In the genomic region with DNA sequence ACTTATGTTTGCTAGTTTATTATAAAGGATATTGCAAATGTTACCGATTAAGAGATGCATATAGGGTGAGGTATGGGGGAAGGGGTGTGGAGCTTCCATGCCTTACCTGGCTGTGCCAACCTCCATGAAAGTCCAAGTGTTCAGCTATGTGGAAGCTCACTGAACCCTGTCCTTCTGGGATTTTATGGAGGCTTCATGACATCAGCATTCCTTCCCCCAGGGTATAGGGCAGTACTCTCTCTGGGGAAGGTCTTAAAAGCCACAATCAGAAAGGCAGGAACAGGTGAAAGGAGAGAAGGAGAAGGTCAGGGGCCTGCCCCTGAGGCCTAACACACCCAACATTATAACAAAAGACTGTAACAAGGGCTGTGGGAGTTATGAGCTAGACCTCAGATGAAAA, we compare ENCODE assay signal across 20 cellular contexts.
DNase-seq lines count a peak whose midpoint lies in the region; FAIRE-seq and TF ChIP-seq lines count a peak whose summit lies in the region.
"Had no signal": no experiment of that assay in that cellular context is flagged by ENCODE, and none has a peak within 500 bp of the region (broad histone marks: within the 10 kb centered on the region; RNA-seq: fewer than 3 reads in every experiment).

No MANE protein-coding gene starts in this region.

- TF ChIP-seq POLR2A in endothelial cell of umbilical vein (IDR thresholded peaks at IDR 0.05; ENCODE audit: low read depth, low read length) (no peak), thyroid gland (IDR thresholded peaks at IDR 0.05) (no peak)

- H3K9me3 Mint-ChIP-seq in nephron = peaks cover 25% of the 10 kb centered on the region
- H3K9me3 Mint-ChIP-seq: HFFc6 had no signal

- intact Hi-C loops in endothelial cell of umbilical vein (cut with micrococcal nuclease) = loop anchor here (1.0 kb wide), 1 partner anchor 78 kb away; no protein-coding TSS in a partner anchor
- intact Hi-C loops in thyroid gland (cut with DNase I) = no loop called here
- intact Hi-C loops in dorsolateral prefrontal cortex (cut with DNase I) = no loop called here

- peaks cover 46% of the 10 kb centered on the region for H3K4me1 Mint-ChIP-seq in nephron

- dilution Hi-C loops in endothelial cell of umbilical vein (cut with MboI; ENCODE audit: extremely low pct_ligation_motif_present, low sequenced_read_pairs) = no loop called here

- H3K27ac Mint-ChIP-seq in nephron = peak overlapping the region; percentile 13 to 54 (median 53)
- H3K27ac Mint-ChIP-seq: HFFc6 had no signal

- H3K36me3 ChIP-seq in endothelial cell of umbilical vein (ENCODE audit: control insufficient read depth in 2 of 2, extremely low read depth in 1 of 2, insufficient read depth in 2 of 2, low read length in 2 of 2) = no peaks in the 10 kb centered on the region
- no peaks in the 10 kb centered on the region for H3K36me3 ChIP-seq in thyroid gland

- peak overlapping the region; percentile 61 for H3K27ac ChIP-seq in endothelial cell of umbilical vein (ENCODE audit: insufficient read depth, low read depth, low read length)
- H3K27ac ChIP-seq in thyroid gland = no peak overlapping the region
- H3K27ac ChIP-seq in dorsolateral prefrontal cortex = peak overlapping the region in 1 of 59 donors; percentile 33
- H3K27ac ChIP-seq: HL-60, PC-9 had no signal

- peak; percentile 7 for DNase-seq in DMS53 (lab: John Stamatoyannopoulos, UW)
- no peak for DNase-seq in DMS53 treated with DMSO at 0.1 percent for 48 hours (lab: John Stamatoyannopoulos, UW; ENCODE audit: unreplicated experiment)
- no peak for DNase-seq in endothelial cell of umbilical vein (ENCODE audit: low read depth, low spot score)
- no peak for DNase-seq in thyroid gland
- no peak for DNase-seq in dorsolateral prefrontal cortex
- no peak for DNase-seq in cerebellum (ENCODE audit: low spot score)
- no peak for DNase-seq in NK-92 (lab: John Stamatoyannopoulos, UW; ENCODE audit: unreplicated experiment)
- DNase-seq: 8988T, COR-L47, HFFc6, NCI-H1092, NCI-H2107, NCI-H345, NCI-H526 treated with DMSO at 0.1 percent for 48 hours, PC-9 had no signal

- H3K9me3 ChIP-seq in endothelial cell of umbilical vein (replicated peaks; ENCODE audit: control insufficient read depth, insufficient read depth, low read length) (no peaks in the 10 kb centered on the region), thyroid gland (no peaks in the 10 kb centered on the region)

- H3K27me3 ChIP-seq in endothelial cell of umbilical vein (ENCODE audit: control insufficient read depth in 2 of 2, insufficient read depth in 2 of 2, low read length in 2 of 2) (no peaks in the 10 kb centered on the region), thyroid gland (no peaks in the 10 kb centered on the region), dorsolateral prefrontal cortex (no peaks in the 10 kb centered on the region)

- H3K9ac ChIP-seq in endothelial cell of umbilical vein (replicated peaks; ENCODE audit: extremely low read depth, insufficient read depth, low read length) = peak overlapping the region; percentile 2

- no peak for FAIRE-seq in endothelial cell of umbilical vein (lab: Jason Lieb, UNC)
- FAIRE-seq: GM12892, H1 had no signal

- no peaks in the 10 kb centered on the region for H3K27me3 Mint-ChIP-seq in nephron (ENCODE audit: low read depth)

- H3K4me1 ChIP-seq in endothelial cell of umbilical vein (ENCODE audit: control insufficient read depth, extremely low read depth, insufficient read depth, low read length) (peaks cover 48% of the 10 kb centered on the region), thyroid gland (peaks cover 7% of the 10 kb centered on the region in 2 donors)

- CTCF ChIA-PET in endothelial cell of umbilical vein (lab: Charles Lee) = interaction anchor here (0.9 kb wide), 1 partner anchor 71 kb away, joined by 3 read pairs; no protein-coding TSS in a partner anchor

- H3K4me3 ChIP-seq in endothelial cell of umbilical vein (replicated peaks in 1 of 3; ENCODE audit: insufficient read depth in 1 of 3, low read depth in 1 of 3, low read length in 3 of 3) = no peak overlapping the region
- no peak overlapping the region for H3K4me3 ChIP-seq in thyroid gland (replicated peaks in 1 of 3)
- no peak overlapping the region for H3K4me3 ChIP-seq in dorsolateral prefrontal cortex
- H3K4me3 ChIP-seq: PC-9 had no signal

- H2AFZ ChIP-seq in endothelial cell of umbilical vein (ENCODE audit: low read depth, low read length) = no peak overlapping the region
- H2AFZ ChIP-seq: PC-9 had no signal

- WGBS in thyroid gland, 2 donors = 100% methylated on average over 1 of the region's 1 CpG

- BruUV-seq in endothelial cell of umbilical vein (replicated peaks; lab: Mats Ljungman, UMichigan) = no TSS peak

- TF ChIP-seq CTCF in endothelial cell of umbilical vein (IDR thresholded peaks at IDR 0.05; ENCODE audit: extremely low read depth in 1 of 2, insufficient read depth in 1 of 2, low read depth in 1 of 2, low read length in 2 of 2) = no peak
- no peak for TF ChIP-seq CTCF in nephron (IDR thresholded peaks at IDR 0.05; ENCODE audit: unreplicated experiment in 3 of 3)
- no peak for TF ChIP-seq CTCF in thyroid gland (IDR thresholded peaks at IDR 0.05)
- no peak for TF ChIP-seq CTCF in dorsolateral prefrontal cortex (IDR thresholded peaks at IDR 0.05 in 54 of 56, conservative IDR thresholded peaks at IDR 0.05 in 2 of 56; ENCODE audit: low read depth in 1 of 56, partially characterized antibody in 56 of 56)

- H3K4me3 Mint-ChIP-seq in nephron = no peak overlapping the region
- H3K4me3 Mint-ChIP-seq: CD14-positive monocyte, HFFc6 had no signal

- no peaks in the 10 kb centered on the region for H4K20me1 ChIP-seq in endothelial cell of umbilical vein (replicated peaks; ENCODE audit: control insufficient read depth, extremely low read depth, insufficient read depth, low read length)

- H3K4me2 ChIP-seq in endothelial cell of umbilical vein (ENCODE audit: insufficient read depth, low read length) = no peak overlapping the region
- H3K4me2 ChIP-seq: PC-9 had no signal

- no peaks in the 10 kb centered on the region for H3K9me1 ChIP-seq in endothelial cell of umbilical vein (replicated peaks; ENCODE audit: control insufficient read depth, extremely low read depth, insufficient read depth, low read length)

- H3K36me3 Mint-ChIP-seq in nephron (ENCODE audit: low read depth) = peaks cover 2% of the 10 kb centered on the region
- H3K36me3 Mint-ChIP-seq: CD14-positive monocyte had no signal

- H3K79me2 ChIP-seq in endothelial cell of umbilical vein (ENCODE audit: control insufficient read depth, insufficient read depth, low read length) = no peaks in the 10 kb centered on the region

- POLR2A ChIA-PET in endothelial cell of umbilical vein (lab: Charles Lee) = no interaction called here

TF ChIP-seq in endothelial cell of umbilical vein, 7 proteins besides CTCF, POLR2A, EP300 and RAD21:
- TF ChIP-seq FOS (IDR thresholded peaks at IDR 0.05; ENCODE audit: borderline replicate concordance, insufficient read depth, low read length) = no peak
- TF ChIP-seq, protein P1, sequence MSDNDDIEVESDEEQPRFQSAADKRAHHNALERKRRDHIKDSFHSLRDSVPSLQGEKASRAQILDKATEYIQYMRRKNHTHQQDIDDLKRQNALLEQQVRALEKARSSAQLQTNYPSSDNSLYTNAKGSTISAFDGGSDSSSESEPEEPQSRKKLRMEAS (IDR thresholded peaks at IDR 0.05; ENCODE audit: insufficient read depth, insufficient read length) = no peak
- no peak for TF ChIP-seq EZH2 (IDR thresholded peaks at IDR 0.05; ENCODE audit: borderline replicate concordance, low read depth, low read length, severe bottlenecking)
- no peak for TF ChIP-seq MYC (IDR thresholded peaks at IDR 0.05; ENCODE audit: low read depth, low read length)
- no peak for TF ChIP-seq POLR2AphosphoS5 (IDR thresholded peaks at IDR 0.05; ENCODE audit: insufficient read depth, low read depth, low read length)
- TF ChIP-seq GATA2 (IDR thresholded peaks at IDR 0.05; ENCODE audit: insufficient read depth, insufficient read length, low read depth, low read length) = no peak
- TF ChIP-seq JUN (IDR thresholded peaks at IDR 0.05; ENCODE audit: borderline replicate concordance, insufficient read depth, insufficient read length, low read depth) = no peak
